Comparison of ENCODE assay signal across 10 cellular contexts in the genomic region with DNA sequence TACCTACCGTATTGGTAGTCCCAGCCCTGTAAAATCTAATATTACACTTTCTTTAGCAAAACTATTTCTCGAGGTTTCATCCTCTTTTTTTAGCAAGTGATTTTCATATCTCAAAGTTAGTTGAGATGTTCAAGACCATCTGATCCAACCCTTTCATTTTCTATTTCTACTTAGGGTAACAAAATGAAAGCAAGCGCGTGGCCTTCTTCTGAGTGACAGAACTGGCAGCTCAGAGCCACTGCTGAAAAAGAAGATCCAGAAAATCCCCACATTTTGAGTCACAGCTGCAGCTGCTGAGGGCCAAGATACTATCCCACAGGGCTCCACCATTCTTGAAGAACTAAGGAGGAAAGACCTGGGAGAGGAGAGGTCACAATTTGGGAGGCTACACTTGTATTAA. TPM values are rescaled to one million over a fixed set of nuclear protein-coding genes. Genes with fewer than 3 reads are reported as not detected.
DNase-seq lines count a peak whose midpoint lies in the region; ATAC-seq and TF ChIP-seq lines count a peak whose summit lies in the region.
"Had no signal": no experiment of that assay in that cellular context is flagged by ENCODE, and none has a peak within 500 bp of the region (broad histone marks: within the 10 kb centered on the region; RNA-seq: fewer than 3 reads in every experiment).

No MANE protein-coding gene starts in this region.

- H3K4me3 Mint-ChIP-seq in activated CD4-positive, alpha-beta T cell treated with anti-CD3 and anti-CD28 coated beads for 36 hours, result no peak overlapping the region
- H3K4me3 Mint-ChIP-seq in natural killer cell (peak overlapping the region; percentile 52), type B pancreatic cell (no peak overlapping the region)

- no peaks in the 10 kb centered on the region for H3K27me3 Mint-ChIP-seq in activated CD4-positive, alpha-beta T cell treated with anti-CD3 and anti-CD28 coated beads for 36 hours
- no peaks in the 10 kb centered on the region for H3K27me3 Mint-ChIP-seq in natural killer cell (ENCODE audit: low read depth in 2 of 2)
- H3K27me3 Mint-ChIP-seq in type B pancreatic cell, result no peaks in the 10 kb centered on the region

- intact Hi-C loops in activated CD4-positive, alpha-beta T cell treated with anti-CD3 and anti-CD28 coated beads for 36 hours (cut with DNase I, micrococcal nuclease), result no loop called here
- intact Hi-C loops in natural killer cell (cut with micrococcal nuclease), result no loop called here

- H3K27ac Mint-ChIP-seq in activated CD4-positive, alpha-beta T cell treated with anti-CD3 and anti-CD28 coated beads for 36 hours, result no peak overlapping the region
- H3K27ac Mint-ChIP-seq in natural killer cell (peak overlapping the region; percentile 81), type B pancreatic cell (no peak overlapping the region)

- POLR2A ChIA-PET in activated CD4-positive, alpha-beta T cell treated with anti-CD3 and anti-CD28 coated beads for 36 hours (lab: Charles Lee), result interaction anchor here (1.4 kb wide), 1 partner anchor 25 kb away, joined by 4 read pairs; a partner anchor contains a TSS

- peaks cover 2% of the 10 kb centered on the region for H3K36me3 Mint-ChIP-seq in activated CD4-positive, alpha-beta T cell treated with anti-CD3 and anti-CD28 coated beads for 36 hours (ENCODE audit: low read depth)
- H3K36me3 Mint-ChIP-seq in natural killer cell (no peaks in the 10 kb centered on the region), type B pancreatic cell (no peaks in the 10 kb centered on the region)

- peaks cover 40% of the 10 kb centered on the region for H3K4me1 Mint-ChIP-seq in activated CD4-positive, alpha-beta T cell treated with anti-CD3 and anti-CD28 coated beads for 36 hours
- H3K4me1 Mint-ChIP-seq in natural killer cell (peaks cover 40 to 46% of the 10 kb centered on the region in 2 donors), type B pancreatic cell (ENCODE audit: unreplicated experiment) (no peaks in the 10 kb centered on the region)

- peak; percentile 31 for ATAC-seq in activated CD4-positive, alpha-beta T cell treated with anti-CD3 and anti-CD28 coated beads for 36 hours
- ATAC-seq in GM21526 (IDR thresholded peaks at IDR 0.05; ENCODE audit: low FRiP score, unreplicated experiment) (peak; percentile 82), HG03139 (IDR thresholded peaks at IDR 0.05; ENCODE audit: unreplicated experiment) (peak; percentile 65), natural killer cell (peak; percentile 46 to 65 (median 56))

- no peaks in the 10 kb centered on the region for H3K9me3 Mint-ChIP-seq in activated CD4-positive, alpha-beta T cell treated with anti-CD3 and anti-CD28 coated beads for 36 hours (ENCODE audit: low read depth)
- H3K9me3 Mint-ChIP-seq in natural killer cell (peaks cover 4% of the 10 kb centered on the region in 2 donors), type B pancreatic cell (no peaks in the 10 kb centered on the region)

- TF ChIP-seq CTCF in natural killer cell (IDR thresholded peaks at IDR 0.05), result no peak
- no peak for TF ChIP-seq CTCF in type B pancreatic cell (conservative IDR thresholded peaks at IDR 0.05)

- DNase-seq in activated CD4-positive, alpha-beta T cell treated with anti-CD3 and anti-CD28 coated beads for 36 hours, result peak; percentile 15
- no peak for DNase-seq in activated CD4-positive, alpha-beta T cell treated with anti-CD3 and anti-CD28 coated beads for 1 hour
- DNase-seq in natural killer cell (no peak), cerebellum (ENCODE audit: low spot score) (no peak), SK-N-DZ (ENCODE audit: low spot score) (no peak), type B pancreatic cell (ENCODE audit: extremely low spot score, unreplicated experiment) (no peak)
- DNase-seq: dorsolateral prefrontal cortex, NCI-H2227 treated with DMSO at 0.1 percent for 48 hours had no signal

- CTCF ChIA-PET in activated CD4-positive, alpha-beta T cell treated with anti-CD3 and anti-CD28 coated beads for 36 hours (lab: Charles Lee), result interaction anchor here (1.0 kb wide), 1 partner anchor 69 kb away, joined by 6 read pairs; no protein-coding TSS in a partner anchor

RNA-seq across cellular contexts. Expression of a gene that starts 24.8 kb away (rescaled TPM):
- 10 to 100 TPM; 27.5 to 34.7 TPM for total RNA-seq in activated CD4-positive, alpha-beta T cell treated with anti-CD3 and anti-CD28 coated beads for 36 hours
- total RNA-seq in natural killer cell (100 to 1,000 TPM in 2 of 3 donors, 10 to 100 TPM in 1; 93.3 to 107 (median 101) TPM), cerebellum (34.1 TPM), type B pancreatic cell (ENCODE audit: low replicate concordance) (25.8 and 26.2 TPM in 2 replicates)
- polyA plus RNA-seq in SK-N-DZ (2014; cell fraction: cytosol; rRNA removed), result 6.8 and 8.8 TPM in 2 replicates
- 10.6 and 13.0 TPM in 2 replicates for polyA plus RNA-seq in SK-N-DZ (2014; cell fraction: nucleus; rRNA removed)

Comparison
In these comparisons a context has a peak if more than half of its experiments do, and no peak if none do; other contexts are left out.
1. ATAC-seq: peak in every context shown above with its lines; median percentile 82 in GM21526; 65 in HG03139; 56 in natural killer cell; 31 in activated CD4-positive, alpha-beta T cell treated with anti-CD3 and anti-CD28 coated beads for 36 hours.
2. H3K27ac Mint-ChIP-seq: peak in natural killer cell (2 of 2); none in activated CD4-positive, alpha-beta T cell treated with anti-CD3 and anti-CD28 coated beads for 36 hours (single experiment) and type B pancreatic cell (single experiment).